In genomic region chr12:26275313-26276257, GRCh38 we compare ENCODE assay signal across 9 cellular contexts.
DNase-seq lines count a peak whose midpoint lies in the region; ATAC-seq and TF ChIP-seq lines count a peak whose summit lies in the region.
"Had no signal": no experiment of that assay in that cellular context is flagged by ENCODE, and none has a peak within 500 bp of the region (broad histone marks: within the 10 kb centered on the region; RNA-seq: fewer than 3 reads in every experiment).

No MANE protein-coding gene starts in this region.

- BruUV-seq in MCF 10A (replicated peaks; lab: Mats Ljungman, UMichigan), result no TSS peak

- H2BK120ac ChIP-seq in mesendoderm (ENCODE audit: low read depth, low read length), result no peak overlapping the region

- no peaks in the 10 kb centered on the region for H3K9me3 Mint-ChIP-seq in activated naive CD4-positive, alpha-beta T cell treated with anti-CD3 and anti-CD28 coated beads, Interleukin-2, amount 50 U/mL, for 72 hours
- no peaks in the 10 kb centered on the region for H3K9me3 Mint-ChIP-seq in activated naive CD4-positive, alpha-beta T cell treated with anti-CD3 and anti-CD28 coated beads, Interleukin-2, amount 10 ng/mL, durations not matched to agents 7 days and 5 days
- no peaks in the 10 kb centered on the region for H3K9me3 Mint-ChIP-seq in MCF 10A (ENCODE audit: unreplicated experiment)

- TF ChIP-seq CTCF in MCF 10A (IDR thresholded peaks at IDR 0.05; ENCODE audit: unreplicated experiment), result no peak
- no peak for TF ChIP-seq CTCF in upper lobe of right lung (IDR thresholded peaks at IDR 0.05)

- no peaks in the 10 kb centered on the region for H3K36me3 ChIP-seq in mesendoderm (ENCODE audit: control insufficient read depth, insufficient read depth, low read length)
- H3K36me3 ChIP-seq in upper lobe of right lung, result no peaks in the 10 kb centered on the region

- peak overlapping the region; percentile 26 for H3K56ac ChIP-seq in mesendoderm (ENCODE audit: low read length)

- H3K27ac Mint-ChIP-seq in activated naive CD4-positive, alpha-beta T cell treated with anti-CD3 and anti-CD28 coated beads, Interleukin-2, amount 50 U/mL, for 72 hours, result peak overlapping the region; percentile 10 to 54
- H3K27ac Mint-ChIP-seq in activated naive CD4-positive, alpha-beta T cell treated with anti-CD3 and anti-CD28 coated beads, Interleukin-2, amount 10 ng/mL, durations not matched to agents 7 days and 5 days, result no peak overlapping the region
- peak overlapping the region; percentile 64 for H3K27ac Mint-ChIP-seq in MCF 10A (ENCODE audit: low read depth, unreplicated experiment)

- CTCF ChIA-PET in activated naive CD4-positive, alpha-beta T cell treated with anti-CD3 and anti-CD28 coated beads, Interleukin-2, amount 10 ng/mL, durations not matched to agents 7 days and 5 days (lab: Charles Lee), result no interaction called here
- CTCF ChIA-PET in MCF 10A (lab: Yijun Ruan, JAX), result interaction anchor here (1.1 to 2.0 kb wide), 4 partner anchors 11 to 156 kb away, joined by 3 to 10 read pairs (median 5); no protein-coding TSS in a partner anchor

- no peaks in the 10 kb centered on the region for H3K79me1 ChIP-seq in mesendoderm (ENCODE audit: low read length)

- intact Hi-C loops in MCF 10A (cut with micrococcal nuclease), result no loop called here
- intact Hi-C loops in upper lobe of right lung (cut with DNase I), result no loop called here

- no peak overlapping the region for H4K8ac ChIP-seq in mesendoderm (ENCODE audit: low read depth, low read length)

- no peak overlapping the region for H2BK15ac ChIP-seq in mesendoderm (replicated peaks; ENCODE audit: low read depth)

- no peak for ATAC-seq in activated naive CD4-positive, alpha-beta T cell treated with anti-CD3 and anti-CD28 coated beads, Interleukin-2, amount 50 U/mL, for 72 hours
- ATAC-seq in upper lobe of right lung, result no peak
- no peak for ATAC-seq in HG03039 (IDR thresholded peaks at IDR 0.05; ENCODE audit: unreplicated experiment)
- no peak for ATAC-seq in GM19395 (IDR thresholded peaks at IDR 0.05; ENCODE audit: unreplicated experiment)

- H3K9me3 ChIP-seq in upper lobe of right lung, result no peaks in the 10 kb centered on the region

- H3K4me1 ChIP-seq in mesendoderm (ENCODE audit: control insufficient read depth, low read depth, low read length) (peaks cover 13% of the 10 kb centered on the region), upper lobe of right lung (peaks cover 27% of the 10 kb centered on the region)

- no peaks in the 10 kb centered on the region for H3K79me2 ChIP-seq in mesendoderm (ENCODE audit: control insufficient read depth, insufficient read depth, low read length)

- H3K4me1 Mint-ChIP-seq in activated naive CD4-positive, alpha-beta T cell treated with anti-CD3 and anti-CD28 coated beads, Interleukin-2, amount 10 ng/mL, durations not matched to agents 7 days and 5 days, result peaks cover 7% of the 10 kb centered on the region
- peaks cover 37% of the 10 kb centered on the region for H3K4me1 Mint-ChIP-seq in MCF 10A (ENCODE audit: insufficient read depth, unreplicated experiment)

- H3K27me3 ChIP-seq in mesendoderm (ENCODE audit: insufficient read depth, low read length, poor library complexity) (no peaks in the 10 kb centered on the region), upper lobe of right lung (no peaks in the 10 kb centered on the region)

- peak overlapping the region; percentile 23 for H3K4ac ChIP-seq in mesendoderm (ENCODE audit: low read depth, low read length)

- H3K9ac ChIP-seq in mesendoderm (ENCODE audit: low read length), result no peak overlapping the region

- no peak overlapping the region for H2BK5ac ChIP-seq in mesendoderm (ENCODE audit: low read length)

- no peak overlapping the region for H3K4me3 ChIP-seq in mesendoderm (ENCODE audit: low read length)
- H3K4me3 ChIP-seq in upper lobe of right lung, result no peak overlapping the region

- peak overlapping the region; percentile 94 for H3K18ac ChIP-seq in mesendoderm (ENCODE audit: low read length)

- H3K4me3 Mint-ChIP-seq in activated naive CD4-positive, alpha-beta T cell treated with anti-CD3 and anti-CD28 coated beads, Interleukin-2, amount 10 ng/mL, durations not matched to agents 7 days and 5 days, result no peak overlapping the region
- no peak overlapping the region for H3K4me3 Mint-ChIP-seq in MCF 10A (ENCODE audit: unreplicated experiment)

- POLR2A ChIA-PET in MCF 10A (lab: Yijun Ruan, JAX), result interaction anchor here (0.8 to 6.2 kb wide), 10 partner anchors 8 to 157 kb away, joined by 3 to 87 read pairs (median 6); partner anchors contain the start of gene BHLHE41

- no peak overlapping the region for H2AK5ac ChIP-seq in mesendoderm (ENCODE audit: low read length)

- WGBS in mesendoderm (ENCODE audit: extremely low coverage, insufficient coverage, low lambda C conversion rate), result no CpG with 5 or more reads among the region's 12 CpGs

- no peak overlapping the region for H3K4me2 ChIP-seq in mesendoderm (ENCODE audit: low read length)

- no peak overlapping the region for H4K5ac ChIP-seq in mesendoderm (ENCODE audit: low read length)

- peaks cover 10% of the 10 kb centered on the region for H3K27me3 Mint-ChIP-seq in activated naive CD4-positive, alpha-beta T cell treated with anti-CD3 and anti-CD28 coated beads, Interleukin-2, amount 10 ng/mL, durations not matched to agents 7 days and 5 days
- no peaks in the 10 kb centered on the region for H3K27me3 Mint-ChIP-seq in MCF 10A (ENCODE audit: insufficient read depth, unreplicated experiment)

- peak overlapping the region; percentile 53 for H3K27ac ChIP-seq in mesendoderm (ENCODE audit: low read depth, low read length)
- peak overlapping the region; percentile 86 for H3K27ac ChIP-seq in upper lobe of right lung

- DNase-seq in activated naive CD4-positive, alpha-beta T cell treated with anti-CD3 and anti-CD28 coated beads, Interleukin-2, amount 50 U/mL, for 72 hours (ENCODE audit: low spot score in 2 of 2), result no peak
- DNase-seq in activated naive CD4-positive, alpha-beta T cell treated with anti-CD3 and anti-CD28 coated beads, Interleukin-2, amount 10 ng/mL, durations not matched to agents 7 days and 5 days, result no peak
- DNase-seq in MCF 10A (ENCODE audit: unreplicated experiment) (no peak), mesendoderm (no peak), upper lobe of right lung (no peak), NCI-H146 treated with DMSO at 0.1 percent for 48 hours (lab: John Stamatoyannopoulos, UW; ENCODE audit: unreplicated experiment) (no peak)
- DNase-seq: NK-92 treated with Interleukin-12 subunit alpha and Interleukin-12 subunit beta, amount 100 ng/mL, for 24 hours had no signal

- no peak overlapping the region for H3K23ac ChIP-seq in mesendoderm (ENCODE audit: low read length)

- no peaks in the 10 kb centered on the region for H3K36me3 Mint-ChIP-seq in activated naive CD4-positive, alpha-beta T cell treated with anti-CD3 and anti-CD28 coated beads, Interleukin-2, amount 50 U/mL, for 72 hours
- no peaks in the 10 kb centered on the region for H3K36me3 Mint-ChIP-seq in activated naive CD4-positive, alpha-beta T cell treated with anti-CD3 and anti-CD28 coated beads, Interleukin-2, amount 10 ng/mL, durations not matched to agents 7 days and 5 days
- no peaks in the 10 kb centered on the region for H3K36me3 Mint-ChIP-seq in MCF 10A (ENCODE audit: insufficient read depth, unreplicated experiment)
